In genomic region chr3:42705962-42706585, GRCh38 we compare ENCODE assay signal across 15 cellular contexts. TPM values are rescaled to one million over a fixed set of nuclear protein-coding genes. Genes with fewer than 3 reads are reported as not detected.
"Had no signal": no experiment of that assay in that cellular context is flagged by ENCODE, and none has a peak within 500 bp of the region (broad histone marks: within the 10 kb centered on the region; RNA-seq: fewer than 3 reads in every experiment).

No MANE protein-coding gene starts in this region.

- H3K27ac Mint-ChIP-seq: activated CD4-positive, alpha-beta T cell treated with anti-CD3 and anti-CD28 coated beads, Interleukin-2, amount 10 ng/mL, durations not matched to agents 24 days and 14 days; effector memory CD8-positive, alpha-beta T cell; immature natural killer cell; T-helper 1 cell treated with Interleukin-12 subunit alpha and Interleukin-12 subunit beta and Interleukin-4 antibody, amounts not matched to agents 30 μg/mL and 1 μg/mL, for 36 hours had no signal

- H3K27me3 ChIP-seq: cardiac muscle cell, pancreas, tibial nerve had no signal

- H3K4me3 Mint-ChIP-seq: activated CD4-positive, alpha-beta T cell treated with anti-CD3 and anti-CD28 coated beads, Interleukin-2, amount 10 ng/mL, durations not matched to agents 24 days and 14 days; activated T-cell treated with anti-CD3 and anti-CD28 coated beads, Interleukin-2, amount 50 U/mL, for 4 hours; effector memory CD8-positive, alpha-beta T cell; immature natural killer cell; neural crest cell; T-helper 1 cell treated with Interleukin-12 subunit alpha and Interleukin-12 subunit beta and Interleukin-4 antibody, amounts not matched to agents 30 μg/mL and 1 μg/mL, for 36 hours had no signal

- H3K4me1 Mint-ChIP-seq: immature natural killer cell, neural crest cell had no signal

- H3K27me3 Mint-ChIP-seq: activated CD4-positive, alpha-beta T cell treated with anti-CD3 and anti-CD28 coated beads, Interleukin-2, amount 10 ng/mL, durations not matched to agents 24 days and 14 days had no signal

- DNase-seq: activated CD4-positive, alpha-beta T cell treated with anti-CD3 and anti-CD28 coated beads, Interleukin-2, amount 10 ng/mL, durations not matched to agents 24 days and 14 days; activated T-cell treated with anti-CD3 and anti-CD28 coated beads, Interleukin-2, amount 50 U/mL, for 4 hours; effector memory CD8-positive, alpha-beta T cell; immature natural killer cell; retina had no signal

- H3K9me3 ChIP-seq: left lung, pancreas, tibial nerve had no signal

- H3K36me3 ChIP-seq: cardiac muscle cell, left lung, pancreas, tibial nerve had no signal

- H3K9me3 Mint-ChIP-seq: activated CD4-positive, alpha-beta T cell treated with anti-CD3 and anti-CD28 coated beads, Interleukin-2, amount 10 ng/mL, durations not matched to agents 24 days and 14 days; activated T-cell treated with anti-CD3 and anti-CD28 coated beads, Interleukin-2, amount 50 U/mL, for 4 hours; effector memory CD8-positive, alpha-beta T cell; immature natural killer cell; neural crest cell; T-helper 1 cell treated with Interleukin-12 subunit alpha and Interleukin-12 subunit beta and Interleukin-4 antibody, amounts not matched to agents 30 μg/mL and 1 μg/mL, for 36 hours had no signal

- H3K27ac ChIP-seq: cardiac muscle cell, epithelial cell of prostate, left lung, pancreas, tibial nerve had no signal

- ATAC-seq: activated T-cell treated with anti-CD3 and anti-CD28 coated beads, Interleukin-2, amount 50 U/mL, for 4 hours; effector memory CD8-positive, alpha-beta T cell; left lung; pancreas; SK-N-SH treated with all-trans-retinoic acid at 6 μM for 48 hours had no signal

- H3K4me1 ChIP-seq: left lung, pancreas had no signal

- H3K36me3 Mint-ChIP-seq: immature natural killer cell had no signal

- H3K4me2 ChIP-seq: smooth muscle cell had no signal

- H3K4me3 ChIP-seq: cardiac muscle cell, left lung, pancreas, smooth muscle cell, tibial nerve had no signal

RNA-seq across cellular contexts. Expression of gene HHATL, which starts 3.5 kb away (rescaled TPM):
- total RNA-seq: activated CD4-positive, alpha-beta T cell treated with anti-CD3 and anti-CD28 coated beads, Interleukin-2, amount 10 ng/mL, durations not matched to agents 24 days and 14 days; activated T-cell treated with anti-CD3 and anti-CD28 coated beads, Interleukin-2, amount 50 U/mL, for 4 hours; astrocyte; neural crest cell; smooth muscle cell had no signal
- polyA plus RNA-seq: immature natural killer cell, smooth muscle cell had no signal

RNA-seq across cellular contexts. Expression of gene KLHL40, which starts 20.7 kb away (rescaled TPM):
- total RNA-seq: activated CD4-positive, alpha-beta T cell treated with anti-CD3 and anti-CD28 coated beads, Interleukin-2, amount 10 ng/mL, durations not matched to agents 24 days and 14 days; activated T-cell treated with anti-CD3 and anti-CD28 coated beads, Interleukin-2, amount 50 U/mL, for 4 hours; astrocyte; left lung; neural crest cell; pancreas; smooth muscle cell had no signal
- polyA plus RNA-seq: immature natural killer cell, smooth muscle cell had no signal
